Comparison of ENCODE assay signal across 36 cellular contexts in genomic region chr5:135629666-135630065, GRCh38. TPM values are rescaled to one million over a fixed set of nuclear protein-coding genes. Genes with fewer than 3 reads are reported as not detected.
"Had no signal": no experiment of that assay in that cellular context is flagged by ENCODE, and none has a peak within 500 bp of the region (broad histone marks: within the 10 kb centered on the region; RNA-seq: fewer than 3 reads in every experiment).

No MANE protein-coding gene starts in this region.

- H3K9me3 Mint-ChIP-seq: activated CD4-positive, alpha-beta memory T cell treated with anti-CD3 and anti-CD28 coated beads, Interleukin-2, amount 10 ng/mL, durations not matched to agents 7 days and 5 days; activated CD4-positive, alpha-beta T cell treated with anti-CD3 and anti-CD28 coated beads, Interleukin-2, amount 10 ng/mL, durations not matched to agents 7 days and 5 days; activated naive CD4-positive, alpha-beta T cell treated with anti-CD3 and anti-CD28 coated beads for 36 hours; activated naive CD4-positive, alpha-beta T cell treated with anti-CD3 and anti-CD28 coated beads, Interleukin-2, amount 50 U/mL, for 24 hours; activated naive CD8-positive, alpha-beta T cell treated with anti-CD3 and anti-CD28 coated beads, Interleukin-2, amount 10 ng/mL, durations not matched to agents 7 days and 5 days; activated T-helper 1 cell treated with anti-CD3 and anti-CD28 coated beads, Interleukin-12 subunit alpha, Interleukin-12 subunit beta, Interleukin-2, Interleukin-4 antibody, amounts not matched to agents 30 ng/mL and 10 ng/mL and 1 ng/mL, durations not matched to agents 14 hours and 24 hours and 36 hours; activated T-helper 2 cell treated with anti-CD3 and anti-CD28 coated beads, Interferon-gamma antibody, Interleukin-2, Interleukin-4, amounts not matched to agents 10 μg/mL and 5 μg/mL and 100 μg/mL, durations not matched to agents 14 hours and 24 hours and 36 hours; brain; T-helper 2 cell treated with Interferon-gamma antibody and Interleukin-4, amounts not matched to agents 5 μg/mL and 100 μg/mL, for 36 hours had no signal

- H3K4me3 Mint-ChIP-seq: activated CD4-positive, alpha-beta memory T cell treated with anti-CD3 and anti-CD28 coated beads, Interleukin-2, amount 10 ng/mL, durations not matched to agents 7 days and 5 days; activated CD4-positive, alpha-beta T cell treated with anti-CD3 and anti-CD28 coated beads, Interleukin-2, amount 10 ng/mL, durations not matched to agents 7 days and 5 days; activated CD8-positive, alpha-beta memory T cell treated with anti-CD3 and anti-CD28 coated beads, Interleukin-2, amount 10 ng/mL, durations not matched to agents 7 days and 5 days; activated naive CD4-positive, alpha-beta T cell treated with anti-CD3 and anti-CD28 coated beads for 36 hours; activated naive CD4-positive, alpha-beta T cell treated with anti-CD3 and anti-CD28 coated beads, Interleukin-2, amount 50 U/mL, for 24 hours; activated naive CD8-positive, alpha-beta T cell treated with anti-CD3 and anti-CD28 coated beads, Interleukin-2, amount 10 ng/mL, durations not matched to agents 7 days and 5 days; activated T-helper 1 cell treated with anti-CD3 and anti-CD28 coated beads, Interleukin-12 subunit alpha, Interleukin-12 subunit beta, Interleukin-2, Interleukin-4 antibody, amounts not matched to agents 30 ng/mL and 10 ng/mL and 1 ng/mL, durations not matched to agents 14 hours and 24 hours and 36 hours; brain; T-helper 17 cell; T-helper 2 cell treated with Interferon-gamma antibody and Interleukin-4, amounts not matched to agents 5 μg/mL and 100 μg/mL, for 36 hours had no signal

- H3K79me2 ChIP-seq: hepatocyte had no signal

- H2AFZ ChIP-seq: hepatocyte had no signal

- H3K4me1 ChIP-seq: ascending aorta, breast epithelium, colonic mucosa, esophagus squamous epithelium, gastroesophageal sphincter, heart right ventricle had no signal

- H3K4me1 Mint-ChIP-seq: activated CD4-positive, alpha-beta memory T cell treated with anti-CD3 and anti-CD28 coated beads, Interleukin-2, amount 10 ng/mL, durations not matched to agents 7 days and 5 days; activated CD4-positive, alpha-beta T cell treated with anti-CD3 and anti-CD28 coated beads, Interleukin-2, amount 10 ng/mL, durations not matched to agents 7 days and 5 days; activated CD8-positive, alpha-beta memory T cell treated with anti-CD3 and anti-CD28 coated beads, Interleukin-2, amount 10 ng/mL, durations not matched to agents 7 days and 5 days; activated naive CD4-positive, alpha-beta T cell treated with anti-CD3 and anti-CD28 coated beads, Interleukin-2, amount 50 U/mL, for 24 hours; activated naive CD8-positive, alpha-beta T cell treated with anti-CD3 and anti-CD28 coated beads, Interleukin-2, amount 10 ng/mL, durations not matched to agents 7 days and 5 days; T-helper 17 cell had no signal

- DNase-seq: activated CD4-positive, alpha-beta memory T cell treated with anti-CD3 and anti-CD28 coated beads, Interleukin-2, amount 10 ng/mL, durations not matched to agents 7 days and 5 days; activated CD4-positive, alpha-beta T cell treated with anti-CD3 and anti-CD28 coated beads for 1 hour; activated CD4-positive, alpha-beta T cell treated with anti-CD3 and anti-CD28 coated beads for 4 hours; activated CD4-positive, alpha-beta T cell treated with anti-CD3 and anti-CD28 coated beads, Interleukin-2, amount 10 ng/mL, durations not matched to agents 7 days and 5 days; activated CD4-positive, alpha-beta T cell treated with anti-CD3 and anti-CD28 coated beads, Interleukin-2, amount 50 U/mL, for 4 hours; activated CD8-positive, alpha-beta memory T cell treated with anti-CD3 and anti-CD28 coated beads, Interleukin-2, amount 10 ng/mL, durations not matched to agents 7 days and 5 days; activated CD8-positive, alpha-beta memory T cell treated with anti-CD3 and anti-CD28 coated beads, Interleukin-2, amount 50 U/mL, for 4 hours; activated effector memory CD4-positive, alpha-beta T cell treated with anti-CD3 and anti-CD28 coated beads, Interleukin-2, amount 50 U/mL, for 16 hours; activated naive CD4-positive, alpha-beta T cell treated with anti-CD3 and anti-CD28 coated beads for 36 hours; activated naive CD8-positive, alpha-beta T cell treated with anti-CD3 and anti-CD28 coated beads, Interleukin-2, amount 10 ng/mL, durations not matched to agents 7 days and 5 days; activated T-cell treated with anti-CD3 and anti-CD28 coated beads, Interleukin-2, amount 50 U/mL, for 1 hour; activated T-cell treated with anti-CD3 and anti-CD28 coated beads, Interleukin-2, amount 50 U/mL, for 48 hours; central memory CD4-positive, alpha-beta T cell; cerebellar nuclear complex; colonic mucosa; effector CD8-positive, alpha-beta T cell; esophagus squamous epithelium; foreskin melanocyte; heart right ventricle; T-helper 1 cell; T-helper 17 cell; T1000 had no signal

- H3K4me3 ChIP-seq: ascending aorta, breast epithelium, cardiac muscle cell, colonic mucosa, esophagus squamous epithelium, gastroesophageal sphincter, heart right ventricle, hepatocyte had no signal

- H3K27me3 Mint-ChIP-seq: activated naive CD4-positive, alpha-beta T cell treated with anti-CD3 and anti-CD28 coated beads, Interleukin-2, amount 50 U/mL, for 24 hours; activated naive CD8-positive, alpha-beta T cell treated with anti-CD3 and anti-CD28 coated beads, Interleukin-2, amount 10 ng/mL, durations not matched to agents 7 days and 5 days had no signal

- H3K27me3 ChIP-seq: ascending aorta, breast epithelium, cardiac muscle cell, colonic mucosa, esophagus squamous epithelium, gastroesophageal sphincter, hepatocyte had no signal

- H3K27ac Mint-ChIP-seq: activated CD4-positive, alpha-beta memory T cell treated with anti-CD3 and anti-CD28 coated beads, Interleukin-2, amount 10 ng/mL, durations not matched to agents 7 days and 5 days; activated CD4-positive, alpha-beta T cell treated with anti-CD3 and anti-CD28 coated beads, Interleukin-2, amount 10 ng/mL, durations not matched to agents 7 days and 5 days; activated CD8-positive, alpha-beta memory T cell treated with anti-CD3 and anti-CD28 coated beads, Interleukin-2, amount 10 ng/mL, durations not matched to agents 7 days and 5 days; activated naive CD4-positive, alpha-beta T cell treated with anti-CD3 and anti-CD28 coated beads for 36 hours; activated naive CD4-positive, alpha-beta T cell treated with anti-CD3 and anti-CD28 coated beads, Interleukin-2, amount 50 U/mL, for 24 hours; activated naive CD8-positive, alpha-beta T cell treated with anti-CD3 and anti-CD28 coated beads, Interleukin-2, amount 10 ng/mL, durations not matched to agents 7 days and 5 days; activated T-helper 1 cell treated with anti-CD3 and anti-CD28 coated beads, Interleukin-12 subunit alpha, Interleukin-12 subunit beta, Interleukin-2, Interleukin-4 antibody, amounts not matched to agents 30 ng/mL and 10 ng/mL and 1 ng/mL, durations not matched to agents 14 hours and 24 hours and 36 hours; activated T-helper 2 cell treated with anti-CD3 and anti-CD28 coated beads, Interferon-gamma antibody, Interleukin-2, Interleukin-4, amounts not matched to agents 10 μg/mL and 5 μg/mL and 100 μg/mL, durations not matched to agents 14 hours and 24 hours and 36 hours; T-helper 17 cell; T-helper 2 cell treated with Interferon-gamma antibody and Interleukin-4, amounts not matched to agents 5 μg/mL and 100 μg/mL, for 36 hours had no signal

- H3K36me3 ChIP-seq: ascending aorta, breast epithelium, cardiac muscle cell, colonic mucosa, esophagus squamous epithelium, gastroesophageal sphincter, heart right ventricle had no signal

- H3K36me3 Mint-ChIP-seq: activated CD8-positive, alpha-beta memory T cell treated with anti-CD3 and anti-CD28 coated beads, Interleukin-2, amount 10 ng/mL, durations not matched to agents 7 days and 5 days; activated naive CD4-positive, alpha-beta T cell treated with anti-CD3 and anti-CD28 coated beads, Interleukin-2, amount 50 U/mL, for 24 hours; activated naive CD8-positive, alpha-beta T cell treated with anti-CD3 and anti-CD28 coated beads, Interleukin-2, amount 10 ng/mL, durations not matched to agents 7 days and 5 days; brain had no signal

- H3K27ac ChIP-seq: ascending aorta, cardiac muscle cell, colonic mucosa, esophagus squamous epithelium, gastroesophageal sphincter, heart right ventricle, hepatocyte had no signal

- H3K4me2 ChIP-seq: hepatocyte had no signal

- H3K9me3 ChIP-seq: ascending aorta, colonic mucosa, esophagus squamous epithelium, heart right ventricle had no signal

- ATAC-seq: activated CD8-positive, alpha-beta memory T cell treated with anti-CD3 and anti-CD28 coated beads, Interleukin-2, amount 10 ng/mL, durations not matched to agents 7 days and 5 days; gastroesophageal sphincter; heart right ventricle; T-helper 17 cell had no signal

RNA-seq across cellular contexts. Expression of gene CXCL14, which starts 50.9 kb away (rescaled TPM):
- total RNA-seq: activated CD4-positive, alpha-beta memory T cell treated with anti-CD3 and anti-CD28 coated beads, Interleukin-2, amount 10 ng/mL, durations not matched to agents 7 days and 5 days; activated CD4-positive, alpha-beta T cell treated with anti-CD3 and anti-CD28 coated beads, Interleukin-2, amount 10 ng/mL, durations not matched to agents 7 days and 5 days; activated CD8-positive, alpha-beta memory T cell treated with anti-CD3 and anti-CD28 coated beads for 36 hours; activated CD8-positive, alpha-beta memory T cell treated with anti-CD3 and anti-CD28 coated beads, Interleukin-2, amount 10 ng/mL, durations not matched to agents 7 days and 5 days; activated naive CD4-positive, alpha-beta T cell treated with anti-CD3 and anti-CD28 coated beads for 36 hours; activated naive CD8-positive, alpha-beta T cell treated with anti-CD3 and anti-CD28 coated beads, Interleukin-2, amount 10 ng/mL, durations not matched to agents 7 days and 5 days; activated T-helper 1 cell treated with anti-CD3 and anti-CD28 coated beads, Interleukin-12 subunit alpha, Interleukin-12 subunit beta, Interleukin-2, Interleukin-4 antibody, amounts not matched to agents 30 ng/mL and 10 ng/mL and 1 ng/mL, durations not matched to agents 14 hours and 24 hours and 36 hours; activated T-helper 2 cell treated with anti-CD3 and anti-CD28 coated beads, Interferon-gamma antibody, Interleukin-2, Interleukin-4, amounts not matched to agents 10 μg/mL and 5 μg/mL and 100 μg/mL, durations not matched to agents 14 hours and 24 hours and 36 hours; dermis microvascular lymphatic vessel endothelial cell; fibroblast of villous mesenchyme; glomerular endothelial cell; T-helper 17 cell had no signal
